ENCODE assay signal across 22 cellular contexts in the genomic region with DNA sequence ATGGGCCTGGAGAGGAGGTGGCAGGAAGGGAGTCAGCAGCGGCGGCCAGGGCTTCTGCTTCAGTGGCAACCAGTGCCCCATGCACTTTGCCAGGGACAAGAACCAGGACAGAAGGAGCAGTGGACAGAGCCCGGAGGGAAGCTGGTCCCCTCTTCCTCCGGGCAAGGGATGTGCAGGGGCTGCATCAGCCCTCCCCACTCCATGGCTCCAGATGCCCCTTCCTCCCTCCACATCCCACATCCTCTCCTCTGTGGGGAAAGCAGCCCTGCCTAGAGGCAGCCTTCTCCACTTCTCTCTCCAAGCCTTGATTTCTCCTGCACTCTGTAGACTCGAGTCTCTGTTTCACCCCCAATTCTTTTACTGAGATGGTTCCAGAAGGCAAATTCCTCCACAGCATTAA. TPM values are rescaled to one million over a fixed set of nuclear protein-coding genes. Genes with fewer than 3 reads are reported as not detected.
A peak's percentile ranks its signal among the peaks of the same experiment; 100 is the strongest.
DNase-seq lines count a peak whose midpoint lies in the region; ATAC-seq and TF ChIP-seq lines count a peak whose summit lies in the region.
"Had no signal": no experiment of that assay in that cellular context is flagged by ENCODE, and none has a peak within 500 bp of the region (broad histone marks: within the 10 kb centered on the region; RNA-seq: fewer than 3 reads in every experiment).

No MANE protein-coding gene starts in this region.

- H3K27ac ChIP-seq in esophagus muscularis mucosa (replicated peaks in 1 of 4) = no peak overlapping the region
- H3K27ac ChIP-seq in aorta (ENCODE audit: low read depth in 1 of 2, low read length in 2 of 2) = no peak overlapping the region
- H3K27ac ChIP-seq: A549; BLaER1 treated with 17β-estradiol and CSF1 and Interleukin-3, amounts not matched to agents 10 nM and 100 nM had no signal

- H3K27me3 ChIP-seq in esophagus muscularis mucosa (peaks cover 0 to 48% (median 0%) of the 10 kb centered on the region in 4 donors), aorta (ENCODE audit: control insufficient read depth in 1 of 2, insufficient read depth in 2 of 2, low read length in 1 of 2) (no peaks in the 10 kb centered on the region)
- H3K27me3 ChIP-seq: BE2C; BLaER1 treated with 17β-estradiol and CSF1 and Interleukin-3, amounts not matched to agents 10 nM and 100 nM had no signal

- intact Hi-C loops in esophagus muscularis mucosa (cut with DNase I) = no loop called here
- intact Hi-C loops in aorta (cut with DNase I) = no loop called here

- H3K9me3 ChIP-seq in esophagus muscularis mucosa (no peaks in the 10 kb centered on the region), aorta (ENCODE audit: control insufficient read depth, low read length) (no peaks in the 10 kb centered on the region)
- H3K9me3 ChIP-seq: A549, BE2C had no signal

- DNase-seq in activated CD8-positive, alpha-beta memory T cell treated with anti-CD3 and anti-CD28 coated beads, Interleukin-2, amount 50 U/mL, for 48 hours = peak; percentile 20
- no peak for DNase-seq in activated CD8-positive, alpha-beta memory T cell treated with anti-CD3 and anti-CD28 coated beads, Interleukin-2, amount 50 U/mL, for 4 hours
- DNase-seq in ecto neural progenitor cell (ENCODE audit: low spot score) = peak; percentile 44
- peak; percentile 66 for DNase-seq in esophagus muscularis mucosa (ENCODE audit: extremely low spot score)
- no peak for DNase-seq in aorta
- no peak for DNase-seq in cerebellum (ENCODE audit: low spot score)
- DNase-seq: 8988T; ACHN; AML-193; BE2C; CD4-positive, alpha-beta T cell; CD8-positive, alpha-beta memory T cell; DMS 273 treated with DMSO at 0.1 percent for 48 hours; DMS79; EL; GDM1; HCEC 1CT had no signal

- no peak for ATAC-seq in aorta (ENCODE audit: low FRiP score)
- ATAC-seq: GM12878, GM23338 had no signal

- no peaks in the 10 kb centered on the region for H3K36me3 ChIP-seq in esophagus muscularis mucosa
- H3K36me3 ChIP-seq in aorta (ENCODE audit: control insufficient read depth in 1 of 2, insufficient read depth in 2 of 2, low read length in 1 of 2) = no peaks in the 10 kb centered on the region
- H3K36me3 ChIP-seq: BE2C; BLaER1 treated with 17β-estradiol and CSF1 and Interleukin-3, amounts not matched to agents 10 nM and 100 nM had no signal

- TF ChIP-seq EP300 in esophagus muscularis mucosa (IDR thresholded peaks at IDR 0.05) = no peak

- no peak overlapping the region for H3K4me3 ChIP-seq in esophagus muscularis mucosa
- H3K4me3 ChIP-seq in aorta (ENCODE audit: low read length in 2 of 2) = no peak overlapping the region
- H3K4me3 ChIP-seq: A549; BLaER1 treated with 17β-estradiol and CSF1 and Interleukin-3, amounts not matched to agents 10 nM and 100 nM; GM12878; GM23338 had no signal

- no peak for TF ChIP-seq CTCF in esophagus muscularis mucosa (IDR thresholded peaks at IDR 0.05)

- TF ChIP-seq POLR2A in esophagus muscularis mucosa (IDR thresholded peaks at IDR 0.05; ENCODE audit: low read depth) = no peak

- 63% methylated on average over 5 of the region's 5 CpGs for WGBS in esophagus muscularis mucosa
- 73 to 77% methylated on average over 3 to 5 of the region's 5 CpGs for WGBS in aorta, 2 donors

- no peaks in the 10 kb centered on the region for H3K4me1 ChIP-seq in esophagus muscularis mucosa
- no peaks in the 10 kb centered on the region for H3K4me1 ChIP-seq in aorta (ENCODE audit: control insufficient read depth in 1 of 2, insufficient read depth in 2 of 2, low read length in 2 of 2)
- H3K4me1 ChIP-seq: BE2C; BLaER1 treated with 17β-estradiol and CSF1 and Interleukin-3, amounts not matched to agents 10 nM and 100 nM had no signal

RNA-seq across cellular contexts. Expression of a gene that starts 50.4 kb away (rescaled TPM):
- total RNA-seq in esophagus muscularis mucosa (not detected), aorta (not detected), cerebellum (0.91 TPM)
- polyA plus RNA-seq in aorta = under 1 TPM in 1 of 2 donors, not detected in 1; 0.25 TPM
- total RNA-seq: CD4-positive, alpha-beta T cell; CD8-positive, alpha-beta memory T cell; GM12878 had no signal
- polyA plus RNA-seq: A549; CD14-positive monocyte; CD8-positive, alpha-beta memory T cell; GM12878 had no signal

RNA-seq across cellular contexts. Expression of a gene that starts 59.8 kb away (rescaled TPM):
- under 1 TPM in 1 of 4 donors, not detected in 3; 0.80 TPM for total RNA-seq in esophagus muscularis mucosa
- under 1 TPM in 1 of 2 donors, not detected in 1; 0.84 TPM for total RNA-seq in aorta
- under 1 TPM in 1 of 2 donors, not detected in 1; 0.50 TPM for polyA plus RNA-seq in aorta
- 13.5 TPM for total RNA-seq in cerebellum
- total RNA-seq: CD4-positive, alpha-beta T cell had no signal
- polyA plus RNA-seq: CD14-positive monocyte; CD8-positive, alpha-beta memory T cell had no signal

Comparison
In these comparisons a context has a peak if more than half of its experiments do, and no peak if none do; other contexts are left out.
1. DNase-seq: peak in activated CD8-positive, alpha-beta memory T cell treated with anti-CD3 and anti-CD28 coated beads, Interleukin-2, amount 50 U/mL, for 48 hours (single experiment), ecto neural progenitor cell (single experiment) and esophagus muscularis mucosa (single experiment); none in activated CD8-positive, alpha-beta memory T cell treated with anti-CD3 and anti-CD28 coated beads, Interleukin-2, amount 50 U/mL, for 4 hours (single experiment), aorta (0 of 2) and cerebellum (single experiment).